6 cellular contexts compared by ENCODE assay signal in the genomic region with DNA sequence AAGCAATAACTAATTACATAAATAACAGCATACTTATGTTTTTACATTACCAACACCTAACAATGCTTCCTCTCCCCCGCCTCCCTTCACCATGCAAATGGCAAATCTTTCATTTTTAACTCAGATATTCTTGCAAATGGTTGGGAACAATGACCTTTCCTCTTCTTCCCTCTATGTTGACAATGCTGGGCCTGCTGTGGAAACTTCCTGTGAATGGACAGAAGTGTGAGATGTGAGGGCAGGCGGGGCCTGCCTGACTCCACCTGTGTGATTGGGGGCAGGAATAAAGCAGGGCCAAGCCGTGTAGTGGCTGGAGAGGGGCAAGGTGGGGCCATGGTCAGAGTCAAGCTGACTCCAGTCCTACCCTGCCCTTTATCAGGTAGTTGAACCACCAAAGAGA.
"Had no signal": no experiment of that assay in that cellular context is flagged by ENCODE, and none has a peak within 500 bp of the region (broad histone marks: within the 10 kb centered on the region; RNA-seq: fewer than 3 reads in every experiment).

No MANE protein-coding gene starts in this region.

- H3K27ac Mint-ChIP-seq: GM23338, HFFc6 had no signal

- H3K4me2 ChIP-seq: GM23338 had no signal

- H2AFZ ChIP-seq: GM23338 had no signal

- H3K27ac ChIP-seq: HL-60 had no signal

- H3K9me3 Mint-ChIP-seq: GM23338, HFFc6 had no signal

- H3K4me3 Mint-ChIP-seq: GM23338, HFFc6 had no signal

- H3K4me1 ChIP-seq: HAP-1 had no signal

- H3K9me3 ChIP-seq: HAP-1 had no signal

- DNase-seq: HFFc6, IMR-90, KG1 had no signal
